Comparison of ENCODE assay signal across 19 cellular contexts in the genomic region with DNA sequence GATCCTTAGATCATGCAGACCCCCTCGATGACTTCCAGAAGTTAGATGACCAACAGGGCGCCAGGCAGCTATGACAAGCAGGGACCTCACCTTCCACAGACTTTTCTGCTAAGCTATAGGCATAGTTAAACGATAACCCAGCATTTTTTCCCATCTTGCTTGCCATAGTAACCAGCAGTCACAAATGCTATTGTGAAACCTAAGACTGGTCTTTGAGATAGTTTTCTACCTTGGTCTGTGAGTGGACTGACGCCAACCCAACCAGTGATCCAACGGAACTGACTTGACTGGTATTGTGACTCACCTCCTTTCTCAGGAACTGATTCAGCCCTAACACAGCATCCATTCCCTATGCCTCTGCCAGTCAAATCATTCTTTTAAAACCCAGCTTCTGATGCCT.
DNase-seq lines count a peak whose midpoint lies in the region; FAIRE-seq and TF ChIP-seq lines count a peak whose summit lies in the region.
"Had no signal": no experiment of that assay in that cellular context is flagged by ENCODE, and none has a peak within 500 bp of the region (broad histone marks: within the 10 kb centered on the region; RNA-seq: fewer than 3 reads in every experiment).

No MANE protein-coding gene starts in this region.

- FAIRE-seq in astrocyte (lab: Jason Lieb, UNC): no peak

- H3K36me3 Mint-ChIP-seq in astrocyte (ENCODE audit: low read depth, unreplicated experiment): no peaks in the 10 kb centered on the region
- H3K36me3 Mint-ChIP-seq: activated naive CD8-positive, alpha-beta T cell treated with anti-CD3 and anti-CD28 coated beads for 36 hours; T-cell had no signal

- H3K4me1 Mint-ChIP-seq in astrocyte (ENCODE audit: low read depth, unreplicated experiment): no peaks in the 10 kb centered on the region
- H3K4me1 Mint-ChIP-seq: activated B cell treated with CpG ODN at 0.5 μM for 24 hours; activated naive CD8-positive, alpha-beta T cell treated with anti-CD3 and anti-CD28 coated beads for 36 hours; T-cell had no signal

- no peak overlapping the region for H3K27ac Mint-ChIP-seq in astrocyte (ENCODE audit: unreplicated experiment)
- H3K27ac Mint-ChIP-seq: activated B cell treated with CpG ODN at 0.5 μM for 24 hours; activated naive CD8-positive, alpha-beta T cell treated with anti-CD3 and anti-CD28 coated beads for 36 hours; activated T-helper 1 cell treated with anti-CD3 and anti-CD28 coated beads, Interleukin-12 subunit alpha, Interleukin-12 subunit beta, Interleukin-2, Interleukin-4 antibody, amounts not matched to agents 30 ng/mL and 10 ng/mL and 1 ng/mL, durations not matched to agents 14 hours and 24 hours and 36 hours; T-cell had no signal

- no peak overlapping the region for H3K27ac ChIP-seq in astrocyte (ENCODE audit: low read depth, low read length)
- H3K27ac ChIP-seq: suprapubic skin had no signal

- DNase-seq in Caki2 (ENCODE audit: low read depth): peak; percentile 89
- DNase-seq in M059J (ENCODE audit: low read depth): peak; percentile 12
- peak; percentile 65 for DNase-seq in astrocyte (ENCODE audit: low read depth)
- peak; percentile 66 for DNase-seq in iris pigment epithelial cell (ENCODE audit: low read depth)
- DNase-seq in activated CD4-positive, alpha-beta T cell treated with anti-CD3 and anti-CD28 coated beads for 4 hours: no peak
- no peak for DNase-seq in stimulated activated CD4-positive, alpha-beta T cell treated with anti-CD3 and anti-CD28 coated beads, Interleukin-2, amount 100 ng/mL, for 24 hours
- DNase-seq in stimulated activated CD4-positive, alpha-beta T cell treated with anti-CD3 and anti-CD28 coated beads, Interleukin-4, amount 100 ng/mL, for 24 hours: no peak
- no peak for DNase-seq in D341Med (ENCODE audit: low spot score)
- DNase-seq: activated B cell treated with CpG ODN at 0.5 μM for 24 hours; activated CD8-positive, alpha-beta memory T cell treated with anti-CD3 and anti-CD28 coated beads for 24 hours; activated naive CD8-positive, alpha-beta T cell treated with anti-CD3 and anti-CD28 coated beads for 36 hours; caudate nucleus; KBM-7; mucosa of descending colon; NCI-H1092; occipital lobe; T-cell had no signal

- no peaks in the 10 kb centered on the region for H3K27me3 ChIP-seq in astrocyte (ENCODE audit: insufficient read depth, low read length)
- H3K27me3 ChIP-seq: suprapubic skin had no signal

- no peaks in the 10 kb centered on the region for H3K79me2 ChIP-seq in astrocyte (ENCODE audit: insufficient read depth, low read length)

- no peak overlapping the region for H3K4me3 ChIP-seq in astrocyte (ENCODE audit: insufficient read depth, low read depth, low read length)
- H3K4me3 ChIP-seq: mucosa of descending colon, suprapubic skin had no signal

- no peaks in the 10 kb centered on the region for H4K20me1 ChIP-seq in astrocyte (ENCODE audit: insufficient read depth, low read length)

- H2AFZ ChIP-seq in astrocyte (ENCODE audit: low read depth, low read length): no peak overlapping the region

- H3K4me2 ChIP-seq in astrocyte (ENCODE audit: low read length): peak overlapping the region; percentile 14

- H3K27me3 Mint-ChIP-seq in astrocyte (ENCODE audit: low read depth, unreplicated experiment): no peaks in the 10 kb centered on the region
- H3K27me3 Mint-ChIP-seq: activated B cell treated with CpG ODN at 0.5 μM for 24 hours; activated naive CD8-positive, alpha-beta T cell treated with anti-CD3 and anti-CD28 coated beads for 36 hours; T-cell had no signal

- H3K4me1 ChIP-seq in astrocyte (ENCODE audit: insufficient read depth, low read length): no peaks in the 10 kb centered on the region
- H3K4me1 ChIP-seq: suprapubic skin had no signal

- no peak overlapping the region for H3K9ac ChIP-seq in astrocyte (ENCODE audit: low read length)

- TF ChIP-seq CTCF in astrocyte (IDR thresholded peaks at IDR 0.05; ENCODE audit: insufficient read depth, low read depth, low read length): no peak

- peaks cover 3% of the 10 kb centered on the region for H3K9me3 Mint-ChIP-seq in astrocyte (ENCODE audit: unreplicated experiment)

- no peaks in the 10 kb centered on the region for H3K9me3 ChIP-seq in astrocyte (ENCODE audit: insufficient read depth, low read depth, low read length)

- in situ Hi-C loops in Caki2 (cut with HindIII; ENCODE audit: low pct_unique_long_range_greater_than_20kb, low sequenced_read_pairs): no loop called here

- no peaks in the 10 kb centered on the region for H3K36me3 ChIP-seq in astrocyte (ENCODE audit: insufficient read depth, low read length)
- H3K36me3 ChIP-seq: suprapubic skin had no signal

- no peak overlapping the region for H3K4me3 Mint-ChIP-seq in astrocyte (ENCODE audit: unreplicated experiment)
- H3K4me3 Mint-ChIP-seq: activated B cell treated with CpG ODN at 0.5 μM for 24 hours; activated naive CD8-positive, alpha-beta T cell treated with anti-CD3 and anti-CD28 coated beads for 36 hours; activated T-helper 1 cell treated with anti-CD3 and anti-CD28 coated beads, Interleukin-12 subunit alpha, Interleukin-12 subunit beta, Interleukin-2, Interleukin-4 antibody, amounts not matched to agents 30 ng/mL and 10 ng/mL and 1 ng/mL, durations not matched to agents 14 hours and 24 hours and 36 hours; T-cell had no signal

Comparison
In these comparisons a context has a peak if more than half of its experiments do, and no peak if none do; other contexts are left out.
1. DNase-seq: peak in Caki2 (single experiment), M059J (single experiment), astrocyte (single experiment) and iris pigment epithelial cell (single experiment); none in activated CD4-positive, alpha-beta T cell treated with anti-CD3 and anti-CD28 coated beads for 4 hours (0 of 2), stimulated activated CD4-positive, alpha-beta T cell treated with anti-CD3 and anti-CD28 coated beads, Interleukin-2, amount 100 ng/mL, for 24 hours (0 of 2), stimulated activated CD4-positive, alpha-beta T cell treated with anti-CD3 and anti-CD28 coated beads, Interleukin-4, amount 100 ng/mL, for 24 hours (single experiment) and D341Med (single experiment).